ENCODE assay signal across 8 cellular contexts in genomic region chr17:57861737-57862409, GRCh38. TPM values are rescaled to one million over a fixed set of nuclear protein-coding genes. Genes with fewer than 3 reads are reported as not detected.
DNase-seq lines count a peak whose midpoint lies in the region; FAIRE-seq and TF ChIP-seq lines count a peak whose summit lies in the region.

No MANE protein-coding gene starts in this region.

- H3K4me1 ChIP-seq in MM.1S (ENCODE audit: low read length) (peaks cover 8% of the 10 kb centered on the region; the same call in 1 of the 2 replicates), esophagus squamous epithelium (peaks cover 23 to 57% (median 33%) of the 10 kb centered on the region in 3 donors), muscle layer of colon (ENCODE audit: insufficient read depth, low read length) (peaks cover 54% of the 10 kb centered on the region)

- H3K4me2 ChIP-seq in MM.1S (ENCODE audit: low read depth, low read length), result peak overlapping the region; percentile 68

- peaks cover 27 to 37% of the 10 kb centered on the region in 2 donors for H3K36me3 Mint-ChIP-seq in CD14-positive monocyte

- intact Hi-C loops in CD14-positive monocyte (cut with micrococcal nuclease) (loop anchor here in 1 of 2 donors (10.0 kb wide), 1 partner anchor 253 kb away; no protein-coding TSS in a partner anchor), esophagus squamous epithelium (cut with DNase I) (loop anchor here (10.0 kb wide), 2 partner anchors 93 to 253 kb away; partner anchors contain the start of gene CUEDC1)

- DNase-seq in CD14-positive monocyte (ENCODE audit: low spot score) (no peak), MM.1S (no peak), esophagus squamous epithelium (lab: John Stamatoyannopoulos, UW) (no peak), cerebellum (ENCODE audit: low spot score) (no peak), AML-193 (lab: John Stamatoyannopoulos, UW) (no peak), GM19239 (ENCODE audit: insufficient read length, low spot score) (no peak)
- DNase-seq in activated T-cell treated with anti-CD3 and anti-CD28 coated beads, Interleukin-2, amount 50 U/mL, for 1 hour, result no peak

- H3K27me3 ChIP-seq in MM.1S (replicated peaks; ENCODE audit: insufficient read depth, low read length) (peaks cover 54% of the 10 kb centered on the region), esophagus squamous epithelium (no peaks in the 10 kb centered on the region), muscle layer of colon (ENCODE audit: control insufficient read depth in 1 of 2, insufficient read depth in 2 of 2, low read length in 2 of 2) (no peaks in the 10 kb centered on the region)

- peak overlapping the region; percentile 81 to 83 for H3K4me3 Mint-ChIP-seq in CD14-positive monocyte

- H3F3A ChIP-seq in MM.1S (ENCODE audit: insufficient read depth, low read length), result no peaks in the 10 kb centered on the region; the same call in 1 of the 2 replicates

- H3K9me2 ChIP-seq in MM.1S (replicated peaks; ENCODE audit: insufficient read depth, low read length), result no peaks in the 10 kb centered on the region

- H2AFZ ChIP-seq in MM.1S (ENCODE audit: low read length), result no peak overlapping the region

- H3K27me3 Mint-ChIP-seq in CD14-positive monocyte (ENCODE audit: low read depth in 3 of 3), result peaks cover 11 to 15% (median 14%) of the 10 kb centered on the region in 3 donors

- no peaks in the 10 kb centered on the region for H4K20me1 ChIP-seq in MM.1S (ENCODE audit: insufficient read depth, low read length)

- H3K4me1 Mint-ChIP-seq in CD14-positive monocyte, result peaks cover 22% of the 10 kb centered on the region

- H3K9me3 Mint-ChIP-seq in CD14-positive monocyte, result peaks cover 0 to 2% (median 0%) of the 10 kb centered on the region in 7 donors

- TF ChIP-seq CTCF in CD14-positive monocyte (IDR thresholded peaks at IDR 0.05) (no peak), MM.1S (IDR thresholded peaks at IDR 0.05; ENCODE audit: low read length) (no peak), esophagus squamous epithelium (IDR thresholded peaks at IDR 0.05) (no peak)

- H3K27ac ChIP-seq in MM.1S (ENCODE audit: low read length) (no peak overlapping the region), esophagus squamous epithelium (peak overlapping the region; percentile 77 to 89 (median 83)), muscle layer of colon (ENCODE audit: low read depth, low read length) (peak overlapping the region; percentile 97)

- no peak overlapping the region for H3K27ac Mint-ChIP-seq in CD14-positive monocyte

- WGBS in esophagus squamous epithelium, 2 donors, result 2% methylated on average over 10 of the region's 61 CpGs; no CpG with 5 or more reads in 1 of the 2 donors

- H3K36me3 ChIP-seq in MM.1S (replicated peaks; ENCODE audit: insufficient read depth, low read length) (no peaks in the 10 kb centered on the region), esophagus squamous epithelium (peaks cover 0 to 29% (median 0%) of the 10 kb centered on the region in 3 donors), muscle layer of colon (ENCODE audit: insufficient read depth, low read length) (peaks cover 10% of the 10 kb centered on the region)

- H3K4me3 ChIP-seq in MM.1S (ENCODE audit: low read length) (no peak overlapping the region), esophagus squamous epithelium (peak overlapping the region; percentile 39 to 69 (median 45)), muscle layer of colon (ENCODE audit: low read depth in 1 of 2, low read length in 2 of 2) (peak overlapping the region; percentile 31 to 64)

- H3K79me2 ChIP-seq in MM.1S (ENCODE audit: low read length), result no peaks in the 10 kb centered on the region

- no peaks in the 10 kb centered on the region for H3K9me3 ChIP-seq in MM.1S (replicated peaks; ENCODE audit: insufficient read depth, low read length)
- no peaks in the 10 kb centered on the region for H3K9me3 ChIP-seq in esophagus squamous epithelium
- no peaks in the 10 kb centered on the region for H3K9me3 ChIP-seq in muscle layer of colon (ENCODE audit: low read length)

- H3K9ac ChIP-seq in MM.1S (ENCODE audit: low read length) (no peak overlapping the region), muscle layer of colon (ENCODE audit: low read length) (peak overlapping the region; percentile 73)

- no peak for FAIRE-seq in GM19239 (lab: Jason Lieb, UNC)

- TF ChIP-seq POLR2A in esophagus squamous epithelium (IDR thresholded peaks at IDR 0.05), result peak in 2 of 4 donors; percentile 27 to 35

RNA-seq across cellular contexts. Expression of gene MRPS23, which starts 12.0 kb away (rescaled TPM):
- polyA plus RNA-seq in CD14-positive monocyte, result 10 to 100 TPM; 32.7 to 40.6 TPM
- 10 to 100 TPM in 3 of 4 donors, 1 to 10 TPM in 1; 9.9 to 25.2 (median 20.8) TPM for total RNA-seq in esophagus squamous epithelium
- 17.1 TPM for total RNA-seq in cerebellum
